In the genomic region with DNA sequence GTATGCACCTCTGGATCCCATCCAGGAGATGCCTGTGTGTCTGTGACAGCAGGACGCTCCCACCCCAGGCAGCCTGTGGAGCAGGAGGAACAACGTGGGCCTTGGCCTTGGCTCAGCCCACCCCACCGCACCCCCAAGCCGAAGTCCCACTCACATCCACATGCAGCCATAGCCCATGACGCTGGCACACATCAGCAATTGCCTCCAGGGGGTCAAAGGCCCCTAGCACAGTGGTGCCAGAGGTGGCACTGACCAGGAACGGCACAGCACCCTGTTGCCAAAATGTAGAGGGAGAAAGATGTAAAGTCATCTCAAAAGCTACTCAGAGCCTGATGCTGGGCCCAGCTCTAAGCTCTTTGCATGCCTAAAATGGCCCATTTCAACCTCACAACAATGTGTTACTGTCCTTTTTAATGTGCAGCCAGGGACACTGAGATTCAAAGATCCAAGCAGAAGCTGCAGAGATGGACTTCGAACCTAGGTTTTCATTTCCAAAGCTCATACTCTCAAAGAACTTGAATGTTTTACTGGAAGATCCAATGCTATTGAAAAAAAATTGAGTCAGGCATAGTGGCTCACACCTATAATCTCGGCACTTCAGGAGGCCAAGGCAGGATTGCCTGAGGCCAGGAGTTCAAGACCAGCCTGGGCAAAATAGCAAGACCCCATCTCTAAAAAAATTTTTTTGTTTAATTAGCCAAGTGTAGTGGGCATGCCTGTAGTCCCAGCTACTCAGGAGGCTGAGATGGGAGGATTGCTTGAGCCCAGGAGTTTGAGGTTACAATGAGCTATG, we compare ENCODE assay signal across 30 cellular contexts. TPM values are rescaled to one million over a fixed set of nuclear protein-coding genes. Genes with fewer than 3 reads are reported as not detected.
"Had no signal": no experiment of that assay in that cellular context is flagged by ENCODE, and none has a peak within 500 bp of the region (broad histone marks: within the 10 kb centered on the region; RNA-seq: fewer than 3 reads in every experiment).

No MANE protein-coding gene starts in this region.

- FAIRE-seq: endometrium, frontal cortex had no signal

- H3K27ac ChIP-seq: breast epithelium, cardiac muscle cell, colonic mucosa had no signal

- ATAC-seq: activated CD4-positive, alpha-beta T cell treated with anti-CD3 and anti-CD28 coated beads for 36 hours; activated CD8-positive, alpha-beta memory T cell treated with anti-CD3 and anti-CD28 coated beads, Interleukin-2, amount 10 ng/mL, durations not matched to agents 7 days and 5 days; activated CD8-positive, alpha-beta T cell treated with anti-CD3 and anti-CD28 coated beads, Interleukin-2, amount 10 ng/mL, durations not matched to agents 7 days and 5 days; activated naive CD8-positive, alpha-beta T cell treated with anti-CD3 and anti-CD28 coated beads, Interleukin-2, amount 50 U/mL, for 24 hours had no signal

- H3K4me1 ChIP-seq: breast epithelium, colonic mucosa had no signal

- H3K4me3 ChIP-seq: ascending aorta, breast epithelium, cardiac muscle cell, colonic mucosa had no signal

- H3K9me3 ChIP-seq: ascending aorta, breast epithelium, colonic mucosa had no signal

- H3K36me3 ChIP-seq: ascending aorta, breast epithelium, cardiac muscle cell, colonic mucosa had no signal

- DNase-seq: activated CD4-positive, alpha-beta memory T cell treated with anti-CD3 and anti-CD28 coated beads for 36 hours; activated CD4-positive, alpha-beta T cell treated with anti-CD3 and anti-CD28 coated beads for 36 hours; activated CD4-positive, alpha-beta T cell treated with anti-CD3 and anti-CD28 coated beads, Interleukin-2, amount 10 ng/mL, durations not matched to agents 24 days and 14 days; activated CD4-positive, CD25-positive, alpha-beta regulatory T cell; activated CD4-positive, CD25-positive, alpha-beta regulatory T cell treated with anti-CD3 and anti-CD28 coated beads, Interleukin-2, amount 50 U/mL, for 72 hours; activated CD8-positive, alpha-beta memory T cell treated with anti-CD3 and anti-CD28 coated beads, Interleukin-2, amount 10 ng/mL, durations not matched to agents 7 days and 5 days; activated CD8-positive, alpha-beta memory T cell treated with anti-CD3 and anti-CD28 coated beads, Interleukin-2, amount 50 U/mL, for 4 hours; activated CD8-positive, alpha-beta T cell treated with anti-CD3 and anti-CD28 coated beads, Interleukin-2, amount 10 ng/mL, durations not matched to agents 7 days and 5 days; activated effector memory CD4-positive, alpha-beta T cell treated with anti-CD3 and anti-CD28 coated beads, Interleukin-2, amount 50 U/mL, for 16 hours; activated naive CD4-positive, alpha-beta T cell treated with anti-CD3 and anti-CD28 coated beads for 36 hours; activated naive CD8-positive, alpha-beta T cell treated with anti-CD3 and anti-CD28 coated beads for 36 hours; activated naive CD8-positive, alpha-beta T cell treated with anti-CD3 and anti-CD28 coated beads, Interleukin-2, amount 50 U/mL, for 24 hours; activated T-cell treated with anti-CD3 and anti-CD28 coated beads, Interleukin-2, amount 50 U/mL, for 1 hour; activated T-cell treated with anti-CD3 and anti-CD28 coated beads, Interleukin-2, amount 50 U/mL, for 48 hours; central memory CD4-positive, alpha-beta T cell; cerebellar nuclear complex; colonic mucosa; effector CD8-positive, alpha-beta T cell; T-helper 2 cell had no signal

- H3K27me3 ChIP-seq: ascending aorta, breast epithelium, cardiac muscle cell, colonic mucosa had no signal

RNA-seq across cellular contexts. Expression of a gene that starts 45.7 kb away (rescaled TPM):
- total RNA-seq: dermis microvascular lymphatic vessel endothelial cell, frontal cortex had no signal

RNA-seq across cellular contexts. Expression of a gene that starts 58.0 kb away (rescaled TPM):
- total RNA-seq: activated CD4-positive, alpha-beta T cell treated with anti-CD3 and anti-CD28 coated beads, Interleukin-2, amount 10 ng/mL, durations not matched to agents 24 days and 14 days; activated T-helper 1 cell treated with anti-CD3 and anti-CD28 coated beads, Interleukin-12 subunit alpha, Interleukin-12 subunit beta, Interleukin-2, Interleukin-4 antibody, amounts not matched to agents 30 ng/mL and 10 ng/mL and 1 ng/mL, durations not matched to agents 14 hours and 24 hours and 36 hours; activated T-helper 2 cell treated with anti-CD3 and anti-CD28 coated beads, Interferon-gamma antibody, Interleukin-2, Interleukin-4, amounts not matched to agents 10 μg/mL and 5 μg/mL and 100 μg/mL, durations not matched to agents 14 hours and 24 hours and 36 hours; ascending aorta; dermis microvascular lymphatic vessel endothelial cell; epithelial cell of proximal tubule; esophagus mucosa; T-helper 1 cell treated with Interleukin-12 subunit alpha and Interleukin-12 subunit beta and Interleukin-4 antibody, amounts not matched to agents 30 ng/mL and 1 ng/mL, for 36 hours had no signal
